18 cellular contexts compared by ENCODE assay signal in genomic region chr3:80734955-80735354, GRCh38.
DNase-seq lines count a peak whose midpoint lies in the region; ATAC-seq and TF ChIP-seq lines count a peak whose summit lies in the region.
"Had no signal": no experiment of that assay in that cellular context is flagged by ENCODE, and none has a peak within 500 bp of the region (broad histone marks: within the 10 kb centered on the region; RNA-seq: fewer than 3 reads in every experiment).

No MANE protein-coding gene starts in this region.

- H3K36me3 ChIP-seq in OCI-LY3 (replicated peaks; ENCODE audit: low read depth, low read length) (no peaks in the 10 kb centered on the region), hepatocyte (replicated peaks; ENCODE audit: insufficient read depth, low read depth) (no peaks in the 10 kb centered on the region)
- H3K36me3 ChIP-seq: BE2C had no signal

- H3K79me2 ChIP-seq in OCI-LY3 (ENCODE audit: low read length) (no peaks in the 10 kb centered on the region), hepatocyte (no peaks in the 10 kb centered on the region)

- H3K4me3 Mint-ChIP-seq in Calu3 (ENCODE audit: low read depth, unreplicated experiment): no peak overlapping the region
- H3K4me3 Mint-ChIP-seq in progenitor cell of endocrine pancreas (ENCODE audit: low read depth): no peak overlapping the region
- H3K4me3 Mint-ChIP-seq: CD4-positive, CD25-positive, alpha-beta regulatory T cell had no signal

- no peak overlapping the region for H3K4me2 ChIP-seq in OCI-LY3 (ENCODE audit: low read length)
- peak overlapping the region; percentile 55 for H3K4me2 ChIP-seq in hepatocyte

- intact Hi-C loops in Calu3 (cut with micrococcal nuclease; ENCODE audit: unreplicated experiment): no loop called here

- BruUV-seq in Calu3 (replicated peaks; lab: Mats Ljungman, UMichigan): no TSS peak

- no peak for ATAC-seq in GM21529 (IDR thresholded peaks at IDR 0.05; ENCODE audit: unreplicated experiment)
- ATAC-seq in HG02981 (IDR thresholded peaks at IDR 0.05; ENCODE audit: unreplicated experiment): no peak
- no peak for ATAC-seq in HG03139 (IDR thresholded peaks at IDR 0.05; ENCODE audit: unreplicated experiment)
- ATAC-seq: HCT116 had no signal

- H3K4me1 Mint-ChIP-seq in Calu3 (ENCODE audit: low read depth, unreplicated experiment) (peaks cover 19% of the 10 kb centered on the region), progenitor cell of endocrine pancreas (ENCODE audit: low read depth) (peaks cover 20% of the 10 kb centered on the region)
- H3K4me1 Mint-ChIP-seq: CD4-positive, CD25-positive, alpha-beta regulatory T cell had no signal

- H3K27me3 Mint-ChIP-seq in Calu3 (ENCODE audit: unreplicated experiment) (no peaks in the 10 kb centered on the region), progenitor cell of endocrine pancreas (no peaks in the 10 kb centered on the region)
- H3K27me3 Mint-ChIP-seq: CD4-positive, CD25-positive, alpha-beta regulatory T cell had no signal

- TF ChIP-seq CTCF in Calu3 (IDR thresholded peaks at IDR 0.05; ENCODE audit: unreplicated experiment): no peak
- TF ChIP-seq CTCF in OCI-LY3 (IDR thresholded peaks at IDR 0.05; ENCODE audit: low read depth, low read length): no peak
- TF ChIP-seq CTCF in hepatocyte (IDR thresholded peaks at IDR 0.05; ENCODE audit: poor library complexity): no peak
- TF ChIP-seq CTCF in progenitor cell of endocrine pancreas (IDR thresholded peaks at IDR 0.05; ENCODE audit: unreplicated experiment): no peak

- H3K9me3 ChIP-seq in OCI-LY3 (ENCODE audit: insufficient read depth, low read length): no peaks in the 10 kb centered on the region
- H3K9me3 ChIP-seq in hepatocyte (ENCODE audit: low read depth): no peaks in the 10 kb centered on the region
- H3K9me3 ChIP-seq: BE2C had no signal

- H2AFZ ChIP-seq in OCI-LY3 (ENCODE audit: low read depth, low read length) (0 out of 2 replicates have a peak overlapping the region, but pooled peaks have one; percentile 9), hepatocyte (no peak overlapping the region)

- H3K27ac Mint-ChIP-seq in Calu3 (ENCODE audit: unreplicated experiment) (peak overlapping the region; percentile 83), progenitor cell of endocrine pancreas (peak overlapping the region; percentile 98)
- H3K27ac Mint-ChIP-seq: CD4-positive, CD25-positive, alpha-beta regulatory T cell had no signal

- peaks cover 11% of the 10 kb centered on the region for H3K4me1 ChIP-seq in OCI-LY3 (ENCODE audit: low read length)
- peaks cover 10% of the 10 kb centered on the region for H3K4me1 ChIP-seq in hepatocyte (ENCODE audit: insufficient read depth)

- H3K27me3 ChIP-seq in OCI-LY3 (ENCODE audit: low read depth, low read length) (no peaks in the 10 kb centered on the region), hepatocyte (no peaks in the 10 kb centered on the region)
- H3K27me3 ChIP-seq: BE2C had no signal

- H3K9me3 Mint-ChIP-seq in Calu3 (ENCODE audit: low read depth, unreplicated experiment): peaks cover 5% of the 10 kb centered on the region
- peaks cover 37% of the 10 kb centered on the region for H3K9me3 Mint-ChIP-seq in progenitor cell of endocrine pancreas (ENCODE audit: low read depth)

- CTCF ChIA-PET in Calu3 (lab: Charles Lee): no interaction called here

- DNase-seq in Calu3 (no peak), hepatocyte (ENCODE audit: low spot score) (peak; percentile 8), progenitor cell of endocrine pancreas (ENCODE audit: low spot score, unreplicated experiment) (no peak)
- DNase-seq: BE2C; CD4-positive, CD25-positive, alpha-beta regulatory T cell; DMS53; EL; GOT3; IMR-90; NCI-H1694 treated with DMSO at 0.1 percent for 48 hours; NCI-H510A; NCI-H748 treated with DMSO at 0.1 percent for 48 hours had no signal

- H3K9me2 ChIP-seq in hepatocyte (replicated peaks; ENCODE audit: insufficient read depth): no peaks in the 10 kb centered on the region

- H3K9ac ChIP-seq in OCI-LY3 (ENCODE audit: low read length): no peak overlapping the region

- no peaks in the 10 kb centered on the region for H3K36me3 Mint-ChIP-seq in Calu3 (ENCODE audit: insufficient read depth, unreplicated experiment)
- peaks cover 9% of the 10 kb centered on the region for H3K36me3 Mint-ChIP-seq in progenitor cell of endocrine pancreas (ENCODE audit: insufficient read depth)
- H3K36me3 Mint-ChIP-seq: CD4-positive, CD25-positive, alpha-beta regulatory T cell had no signal

- no peaks in the 10 kb centered on the region for H4K20me1 ChIP-seq in OCI-LY3 (ENCODE audit: insufficient read depth, low read length)
- no peaks in the 10 kb centered on the region for H4K20me1 ChIP-seq in hepatocyte (ENCODE audit: insufficient read depth, poor library complexity, severe bottlenecking)

- 83% methylated on average over 1 of the region's 1 CpG for WGBS in hepatocyte (ENCODE audit: low lambda C conversion rate, missing lambda C conversion rate)

- no peak overlapping the region for H3K27ac ChIP-seq in OCI-LY3 (ENCODE audit: low read length)
- H3K27ac ChIP-seq in hepatocyte: peak overlapping the region; percentile 95
- H3K27ac ChIP-seq: RWPE1 had no signal

- H3K4me3 ChIP-seq in OCI-LY3 (ENCODE audit: low read length): no peak overlapping the region
- H3K4me3 ChIP-seq in hepatocyte: no peak overlapping the region
